9 cellular contexts compared by ENCODE assay signal in genomic region chr3:126983276-126983652, GRCh38. TPM values are rescaled to one million over a fixed set of nuclear protein-coding genes. Genes with fewer than 3 reads are reported as not detected.
DNase-seq lines count a peak whose midpoint lies in the region; ATAC-seq and TF ChIP-seq lines count a peak whose summit lies in the region.
"Had no signal": no experiment of that assay in that cellular context is flagged by ENCODE, and none has a peak within 500 bp of the region (broad histone marks: within the 10 kb centered on the region; RNA-seq: fewer than 3 reads in every experiment).

No MANE protein-coding gene starts in this region.

- H3K27ac Mint-ChIP-seq in GM23338 = no peak overlapping the region
- H3K27ac Mint-ChIP-seq in immature natural killer cell = no peak overlapping the region
- H3K27ac Mint-ChIP-seq: brain had no signal

- H3K9me3 Mint-ChIP-seq in GM23338 (no peaks in the 10 kb centered on the region), immature natural killer cell (no peaks in the 10 kb centered on the region)

- no peaks in the 10 kb centered on the region; the same call in 2 of the 3 replicates for H3K36me3 Mint-ChIP-seq in GM23338 (ENCODE audit: low read depth)
- no peaks in the 10 kb centered on the region for H3K36me3 Mint-ChIP-seq in immature natural killer cell
- H3K36me3 Mint-ChIP-seq: brain had no signal

- H3K9me2 ChIP-seq in GM23338 (ENCODE audit: insufficient read depth) = no peaks in the 10 kb centered on the region

- H3K27ac ChIP-seq in GM23338 (ENCODE audit: low read depth) = no peak overlapping the region

- H4K20me1 ChIP-seq in GM23338 (replicated peaks; ENCODE audit: insufficient read depth) = no peaks in the 10 kb centered on the region; the same call in 1 of the 2 replicates

- peaks cover 6% of the 10 kb centered on the region for H3K4me1 Mint-ChIP-seq in GM23338
- H3K4me1 Mint-ChIP-seq in immature natural killer cell = peaks cover 12% of the 10 kb centered on the region in 2 donors

- TF ChIP-seq CTCF in AG09309 (IDR thresholded peaks at IDR 0.05; ENCODE audit: control insufficient read depth, insufficient read depth, low read depth, low read length, missing control alignments) = no peak
- TF ChIP-seq CTCF in GM23338 (conservative IDR thresholded peaks at IDR 0.05; ENCODE audit: low read depth in 2 of 2) = no peak

- ATAC-seq in GM23338 (no peak), HG02571 (IDR thresholded peaks at IDR 0.05; ENCODE audit: unreplicated experiment) (no peak), GM21825 (IDR thresholded peaks at IDR 0.05; ENCODE audit: unreplicated experiment) (no peak)

- H3K79me2 ChIP-seq in GM23338 (replicated peaks; ENCODE audit: insufficient read depth) = peaks cover 38% of the 10 kb centered on the region

- peak overlapping the region; percentile 71 for H3K4me3 ChIP-seq in AG09309 (ENCODE audit: control insufficient read depth, low read depth, low read length)
- H3K4me3 ChIP-seq in GM23338 = peak overlapping the region; percentile 72

- no peaks in the 10 kb centered on the region for H3F3A ChIP-seq in GM23338 (replicated peaks; ENCODE audit: low read depth)

- H3K4me3 Mint-ChIP-seq in GM23338 (no peak overlapping the region), immature natural killer cell (no peak overlapping the region)

- no peaks in the 10 kb centered on the region for H3K36me3 ChIP-seq in GM23338 (ENCODE audit: insufficient read depth)

- H3K27me3 Mint-ChIP-seq in GM23338 (ENCODE audit: insufficient read depth, low read depth, poor library complexity) (peaks cover 22% of the 10 kb centered on the region), immature natural killer cell (ENCODE audit: low read depth in 3 of 3) (peaks cover 10 to 20% (median 13%) of the 10 kb centered on the region in 3 donors)

- DNase-seq in AG09309 (ENCODE audit: low read depth) (no peak), GM23338 (ENCODE audit: low spot score) (no peak), T-helper 9 cell (peak; percentile 6), immature natural killer cell (peak; percentile 14 to 28 (median 19)), putamen (ENCODE audit: low spot score) (no peak), medulla oblongata (ENCODE audit: extremely low spot score) (no peak)

- peak overlapping the region; percentile 84; the same call in 1 of the 2 replicates for H3K4me2 ChIP-seq in GM23338

- no peak overlapping the region for H2AFZ ChIP-seq in GM23338

- peaks cover 4% of the 10 kb centered on the region for H3K4me1 ChIP-seq in GM23338 (ENCODE audit: insufficient read depth)

- H3K27me3 ChIP-seq in GM23338 (ENCODE audit: insufficient read depth) = 0 out of 2 replicates have a peak, but pooled peaks cover 10% of the 10 kb centered on the region

TF ChIP-seq in GM23338, 12 proteins besides CTCF, POLR2A, EP300 and RAD21 (continues in another document):
- TF ChIP-seq EZH2phosphoT487 (IDR thresholded peaks at IDR 0.05; ENCODE audit: unreplicated experiment) = no peak
- no peak for TF ChIP-seq STAT1 (IDR thresholded peaks at IDR 0.05; ENCODE audit: unreplicated experiment)
- TF ChIP-seq NANOG (IDR thresholded peaks at IDR 0.05; ENCODE audit: borderline replicate concordance) = no peak
- TF ChIP-seq REST (IDR thresholded peaks at IDR 0.05; ENCODE audit: unreplicated experiment) = no peak
- TF ChIP-seq JUNB (IDR thresholded peaks at IDR 0.05; ENCODE audit: unreplicated experiment) = no peak
- no peak for TF ChIP-seq CREB1 (CRISPR knock-in tag; IDR thresholded peaks at IDR 0.05; ENCODE audit: low read depth)
- no peak for TF ChIP-seq ZNF462 (CRISPR knock-in tag; IDR thresholded peaks at IDR 0.05)

RNA-seq across cellular contexts. Expression of gene PLXNA1, which starts 0.3 kb away (rescaled TPM):
- total RNA-seq in GM23338 (2014; rRNA removed; shearing (Covaris generic)) = 73.5 and 80.2 TPM in 2 replicates
- polyA plus RNA-seq in GM23338 (2016; fragmentation: Nextera tagmentation; extraction: Ambion mirVana) = 10.6 and 11.0 TPM in 2 replicates
- under 1 TPM; 0.05 to 0.17 (median 0.06) TPM for polyA plus RNA-seq in immature natural killer cell

Comparison
In these comparisons a context has a peak if more than half of its experiments do, and no peak if none do; other contexts are left out.
1. DNase-seq: peak in T-helper 9 cell (single experiment) and immature natural killer cell (3 of 3); none in AG09309 (single experiment), GM23338 (single experiment), putamen (single experiment) and medulla oblongata (single experiment).